In the genomic region with DNA sequence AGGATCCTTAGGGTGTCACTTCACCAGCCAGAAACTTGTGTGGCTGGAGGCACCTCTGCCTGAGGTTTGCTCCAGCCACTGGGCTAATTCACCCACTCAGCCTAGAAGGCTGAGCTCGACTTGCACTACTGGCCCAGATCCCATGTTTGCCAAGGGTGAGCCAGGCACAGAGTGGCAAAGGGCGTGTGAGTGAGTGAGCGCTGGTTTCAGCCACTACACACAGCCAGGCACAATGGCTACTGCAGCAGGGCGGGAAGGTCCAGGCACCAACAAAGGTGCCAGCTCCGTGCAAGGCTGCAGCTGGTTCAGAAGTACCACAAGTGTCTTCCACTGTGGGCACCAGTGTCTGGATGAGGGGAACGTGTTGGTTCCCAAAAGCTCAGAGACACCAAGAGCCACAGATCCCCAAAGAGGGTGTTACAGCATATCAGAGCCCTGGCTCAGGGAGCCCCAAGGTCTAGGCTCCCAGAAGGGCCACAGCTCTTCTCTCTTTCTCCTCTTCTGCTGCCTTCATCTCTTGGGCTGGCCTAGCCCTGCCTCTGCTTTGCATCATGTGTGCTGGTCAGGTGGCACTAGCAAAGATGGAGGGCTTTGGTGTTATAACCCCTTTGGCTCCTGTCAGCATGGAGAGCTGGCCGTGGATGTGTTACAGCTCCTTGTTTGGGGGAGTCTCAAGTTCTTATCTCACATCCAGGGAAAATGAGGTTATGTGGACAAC, we compare ENCODE assay signal across 28 cellular contexts.
"Had no signal": no experiment of that assay in that cellular context is flagged by ENCODE, and none has a peak within 500 bp of the region (broad histone marks: within the 10 kb centered on the region; RNA-seq: fewer than 3 reads in every experiment).

No MANE protein-coding gene starts in this region.

- DNase-seq: activated CD4-positive, alpha-beta memory T cell treated with anti-CD3 and anti-CD28 coated beads, Interleukin-2, amount 10 ng/mL, durations not matched to agents 7 days and 5 days; activated CD4-positive, alpha-beta T cell treated with anti-CD3 and anti-CD28 coated beads for 48 hours; activated CD8-positive, alpha-beta memory T cell treated with anti-CD3 and anti-CD28 coated beads, Interleukin-2, amount 50 U/mL, for 48 hours; activated gamma-delta T cell; activated naive CD4-positive, alpha-beta T cell treated with anti-CD3 and anti-CD28 coated beads, Interleukin-2, amount 10 ng/mL, durations not matched to agents 7 days and 5 days; activated naive CD8-positive, alpha-beta T cell treated with anti-CD3 and anti-CD28 coated beads, Interleukin-2, amount 10 ng/mL, durations not matched to agents 7 days and 5 days; activated T-cell treated with anti-CD3 and anti-CD28 coated beads, Interleukin-2, amount 50 U/mL, for 24 hours; endodermal cell; foreskin melanocyte; heart right ventricle; lower lobe of right lung; mesenchymal stem cell; natural killer cell; right lobe of liver; stimulated activated CD4-positive, alpha-beta T cell treated with anti-CD3 and anti-CD28 coated beads, Interleukin-12 subunit alpha, Interleukin-12 subunit beta, amount 100 ng/mL, for 4 hours; stimulated activated CD4-positive, alpha-beta T cell treated with anti-CD3 and anti-CD28 coated beads, Interleukin-4, amount 100 ng/mL, for 1 hour; stimulated activated naive CD8-positive, alpha-beta T cell treated with anti-CD3 and anti-CD28 coated beads, Interleukin-15, amount 100 ng/mL, for 72 hours; T-helper 1 cell; thyroid gland had no signal

- H3K27ac Mint-ChIP-seq: activated CD4-positive, alpha-beta memory T cell treated with anti-CD3 and anti-CD28 coated beads, Interleukin-2, amount 10 ng/mL, durations not matched to agents 7 days and 5 days; activated naive CD4-positive, alpha-beta T cell treated with anti-CD3 and anti-CD28 coated beads, Interleukin-2, amount 10 ng/mL, durations not matched to agents 7 days and 5 days; activated naive CD8-positive, alpha-beta T cell treated with anti-CD3 and anti-CD28 coated beads, Interleukin-2, amount 10 ng/mL, durations not matched to agents 7 days and 5 days; activated T-cell treated with anti-CD3 and anti-CD28 coated beads, Interleukin-2, amount 50 U/mL, for 24 hours; brain; dendritic cell treated with granulocyte-macrophage colony-stimulating factor and Interleukin-4, amounts not matched to agents 40 ng/mL and 50 ng/mL, for 4 days; endodermal cell; natural killer cell; stimulated activated naive CD8-positive, alpha-beta T cell treated with anti-CD3 and anti-CD28 coated beads, Interleukin-15, amount 100 ng/mL, for 72 hours; T-helper 2 cell treated with Interferon-gamma antibody and Interleukin-4, amounts not matched to agents 5 μg/mL and 100 μg/mL, for 36 hours had no signal

- H3K4me3 ChIP-seq: ascending aorta, cardiac muscle cell, esophagus muscularis mucosa, heart right ventricle, left lung, lower lobe of right lung, right lobe of liver, thyroid gland had no signal

- H3K9me3 Mint-ChIP-seq: activated CD4-positive, alpha-beta memory T cell treated with anti-CD3 and anti-CD28 coated beads, Interleukin-2, amount 10 ng/mL, durations not matched to agents 7 days and 5 days; activated naive CD4-positive, alpha-beta T cell treated with anti-CD3 and anti-CD28 coated beads, Interleukin-2, amount 10 ng/mL, durations not matched to agents 7 days and 5 days; endodermal cell; T-helper 2 cell treated with Interferon-gamma antibody and Interleukin-4, amounts not matched to agents 5 μg/mL and 100 μg/mL, for 36 hours had no signal

- H3K9me3 ChIP-seq: ascending aorta, esophagus muscularis mucosa, heart right ventricle, lower lobe of right lung, right lobe of liver, thyroid gland had no signal

- H3K4me1 Mint-ChIP-seq: activated CD4-positive, alpha-beta memory T cell treated with anti-CD3 and anti-CD28 coated beads, Interleukin-2, amount 10 ng/mL, durations not matched to agents 7 days and 5 days; activated naive CD4-positive, alpha-beta T cell treated with anti-CD3 and anti-CD28 coated beads, Interleukin-2, amount 10 ng/mL, durations not matched to agents 7 days and 5 days; activated naive CD8-positive, alpha-beta T cell treated with anti-CD3 and anti-CD28 coated beads, Interleukin-2, amount 10 ng/mL, durations not matched to agents 7 days and 5 days; endodermal cell; natural killer cell had no signal

- H3K4me1 ChIP-seq: ascending aorta, esophagus muscularis mucosa, heart right ventricle, left lung, lower lobe of right lung, right lobe of liver, thyroid gland had no signal

- H3K27me3 ChIP-seq: ascending aorta, cardiac muscle cell, esophagus muscularis mucosa, left lung, right lobe of liver, thyroid gland had no signal

- H3K36me3 Mint-ChIP-seq: activated naive CD4-positive, alpha-beta T cell treated with anti-CD3 and anti-CD28 coated beads, Interleukin-2, amount 10 ng/mL, durations not matched to agents 7 days and 5 days; activated naive CD8-positive, alpha-beta T cell treated with anti-CD3 and anti-CD28 coated beads, Interleukin-2, amount 10 ng/mL, durations not matched to agents 7 days and 5 days; brain; natural killer cell had no signal

- H3K27ac ChIP-seq: ascending aorta, cardiac muscle cell, esophagus muscularis mucosa, heart right ventricle, left lung, lower lobe of right lung, right lobe of liver, thyroid gland, VCaP had no signal

- H3K4me3 Mint-ChIP-seq: activated CD4-positive, alpha-beta memory T cell treated with anti-CD3 and anti-CD28 coated beads, Interleukin-2, amount 10 ng/mL, durations not matched to agents 7 days and 5 days; activated naive CD4-positive, alpha-beta T cell treated with anti-CD3 and anti-CD28 coated beads, Interleukin-2, amount 10 ng/mL, durations not matched to agents 7 days and 5 days; activated naive CD8-positive, alpha-beta T cell treated with anti-CD3 and anti-CD28 coated beads, Interleukin-2, amount 10 ng/mL, durations not matched to agents 7 days and 5 days; activated T-cell treated with anti-CD3 and anti-CD28 coated beads, Interleukin-2, amount 50 U/mL, for 24 hours; brain; dendritic cell treated with granulocyte-macrophage colony-stimulating factor and Interleukin-4, amounts not matched to agents 40 ng/mL and 50 ng/mL, for 4 days; endodermal cell; natural killer cell; stimulated activated naive CD8-positive, alpha-beta T cell treated with anti-CD3 and anti-CD28 coated beads, Interleukin-15, amount 100 ng/mL, for 72 hours; T-helper 2 cell treated with Interferon-gamma antibody and Interleukin-4, amounts not matched to agents 5 μg/mL and 100 μg/mL, for 36 hours had no signal

- H3K36me3 ChIP-seq: ascending aorta, cardiac muscle cell, esophagus muscularis mucosa, heart right ventricle, left lung, lower lobe of right lung, right lobe of liver, thyroid gland had no signal

- H3K27me3 Mint-ChIP-seq: activated CD4-positive, alpha-beta memory T cell treated with anti-CD3 and anti-CD28 coated beads, Interleukin-2, amount 10 ng/mL, durations not matched to agents 7 days and 5 days; activated naive CD4-positive, alpha-beta T cell treated with anti-CD3 and anti-CD28 coated beads, Interleukin-2, amount 10 ng/mL, durations not matched to agents 7 days and 5 days; activated naive CD8-positive, alpha-beta T cell treated with anti-CD3 and anti-CD28 coated beads, Interleukin-2, amount 10 ng/mL, durations not matched to agents 7 days and 5 days; activated T-cell treated with anti-CD3 and anti-CD28 coated beads, Interleukin-2, amount 50 U/mL, for 24 hours; brain; dendritic cell treated with granulocyte-macrophage colony-stimulating factor and Interleukin-4, amounts not matched to agents 40 ng/mL and 50 ng/mL, for 4 days; stimulated activated naive CD8-positive, alpha-beta T cell treated with anti-CD3 and anti-CD28 coated beads, Interleukin-15, amount 100 ng/mL, for 72 hours had no signal

- ATAC-seq: activated CD4-positive, CD25-positive, alpha-beta regulatory T cell treated with anti-CD3 and anti-CD28 coated beads, Interleukin-2, amount 50 U/mL, for 24 hours; heart right ventricle; left lung; lower lobe of right lung; natural killer cell; stimulated activated naive CD8-positive, alpha-beta T cell treated with anti-CD3 and anti-CD28 coated beads, Interleukin-15, amount 100 ng/mL, for 72 hours had no signal
